Comparison of ENCODE assay signal across 9 cellular contexts in genomic region chr20:47784599-47785320, GRCh38. TPM values are rescaled to one million over a fixed set of nuclear protein-coding genes. Genes with fewer than 3 reads are reported as not detected.
A peak's percentile ranks its signal among the peaks of the same experiment; 100 is the strongest.
DNase-seq lines count a peak whose midpoint lies in the region; TF ChIP-seq lines count a peak whose summit lies in the region.
"Had no signal": no experiment of that assay in that cellular context is flagged by ENCODE, and none has a peak within 500 bp of the region (broad histone marks: within the 10 kb centered on the region; RNA-seq: fewer than 3 reads in every experiment).

No MANE protein-coding gene starts in this region.

- no peaks in the 10 kb centered on the region for H3K9me3 Mint-ChIP-seq in neural crest cell

- H3K27me3 Mint-ChIP-seq in neural crest cell (ENCODE audit: low read depth), result peaks cover 33% of the 10 kb centered on the region

- H3K9me3 ChIP-seq in SJCRH30 (replicated peaks), result no peaks in the 10 kb centered on the region

- H3K4me1 ChIP-seq in SJCRH30, result peaks cover 19% of the 10 kb centered on the region

- no peak overlapping the region for H3K27ac Mint-ChIP-seq in neural crest cell (ENCODE audit: unreplicated experiment)

- peak overlapping the region; percentile 89 for H3K4me3 Mint-ChIP-seq in neural crest cell

- peak overlapping the region; percentile 46; the same call in 1 of the 2 replicates for H3K27ac ChIP-seq in SJCRH30
- H3K27ac ChIP-seq: 22Rv1 had no signal

- H3K4me3 ChIP-seq in SJCRH30, result peak overlapping the region; percentile 78
- H3K4me3 ChIP-seq in fibroblast of pulmonary artery (replicated peaks; ENCODE audit: low read depth, low read length), result peak overlapping the region; percentile 70

- DNase-seq in DMS153 (lab: John Stamatoyannopoulos, UW), result peak; percentile 3
- no peak for DNase-seq in DMS153 treated with DMSO at 0.1 percent for 48 hours (lab: John Stamatoyannopoulos, UW; ENCODE audit: unreplicated experiment)
- peak; percentile 66 to 80 for DNase-seq in SJCRH30
- DNase-seq in fibroblast of pulmonary artery (ENCODE audit: low read depth), result peak; percentile 67
- peak; percentile 28 for DNase-seq in neural crest cell (ENCODE audit: low read depth, low spot score)
- no peak for DNase-seq in stimulated activated CD4-positive, alpha-beta T cell treated with anti-CD3 and anti-CD28 coated beads, Interleukin-4, amount 100 ng/mL, for 4 hours
- DNase-seq in NCI-H1048 (lab: John Stamatoyannopoulos, UW), result no peak
- no peak for DNase-seq in T-helper 9 cell

- H3K36me3 ChIP-seq in SJCRH30, result no peaks in the 10 kb centered on the region; the same call in 1 of the 2 replicates

- TF ChIP-seq CTCF in fibroblast of pulmonary artery (IDR thresholded peaks at IDR 0.05; ENCODE audit: low read length, missing control alignments) (peak; percentile 32), neural crest cell (conservative IDR thresholded peaks at IDR 0.05) (peak; percentile 55)

- no peaks in the 10 kb centered on the region for H3K27me3 ChIP-seq in SJCRH30

- H3K4me1 Mint-ChIP-seq in neural crest cell, result peaks cover 55% of the 10 kb centered on the region

- no peaks in the 10 kb centered on the region for H3K36me3 Mint-ChIP-seq in neural crest cell (ENCODE audit: low read depth)

RNA-seq across cellular contexts. Expression of gene SULF2, which starts 0.5 kb away (rescaled TPM):
- total RNA-seq in SJCRH30 (2014; rRNA removed; shearing (Covaris generic)), result 122 and 127 TPM in 2 replicates
- total RNA-seq in neural crest cell, result 18.5 and 22.9 TPM in 2 replicates

Comparison
In these comparisons a context has a peak if more than half of its experiments do, and no peak if none do; other contexts are left out.
1. DNase-seq: peak in DMS153 (single experiment), SJCRH30 (2 of 2), fibroblast of pulmonary artery (single experiment) and neural crest cell (single experiment); none in DMS153 treated with DMSO at 0.1 percent for 48 hours (single experiment), stimulated activated CD4-positive, alpha-beta T cell treated with anti-CD3 and anti-CD28 coated beads, Interleukin-4, amount 100 ng/mL, for 4 hours (0 of 2), NCI-H1048 (single experiment) and T-helper 9 cell (single experiment).